Comparison of ENCODE assay signal across 8 cellular contexts in the genomic region with DNA sequence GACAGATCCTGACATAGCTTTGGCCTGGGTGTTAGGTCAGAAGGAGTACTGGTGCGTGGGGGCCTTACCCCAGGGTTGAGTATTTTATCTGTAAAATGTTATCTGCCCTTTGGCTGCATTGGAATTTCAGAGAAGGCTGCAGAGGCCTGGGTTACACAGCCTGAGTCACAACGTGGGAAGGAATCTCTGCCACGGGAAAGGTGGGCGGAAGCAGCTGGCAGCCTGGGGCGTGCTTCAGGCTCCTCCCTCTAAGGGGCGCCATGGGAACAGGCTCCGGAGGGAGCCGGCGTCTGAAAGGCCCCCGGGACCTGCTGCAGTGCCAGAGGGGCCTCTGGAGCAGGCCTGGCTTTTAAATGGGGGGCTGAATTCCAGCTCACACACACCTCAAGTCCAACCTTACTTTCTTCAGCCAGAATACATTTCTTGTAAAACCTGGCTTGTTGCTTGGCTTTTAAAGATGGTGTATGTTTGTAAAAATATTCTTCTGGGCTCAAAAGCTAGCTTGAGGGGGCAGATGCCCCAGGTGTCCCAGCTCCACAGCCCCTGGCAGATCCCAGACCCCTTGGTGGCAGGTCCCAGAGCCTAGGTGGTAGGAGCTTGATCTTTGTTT.
A peak's percentile ranks its signal among the peaks of the same experiment; 100 is the strongest.
DNase-seq lines count a peak whose midpoint lies in the region; ATAC-seq and TF ChIP-seq lines count a peak whose summit lies in the region.

No MANE protein-coding gene starts in this region.

- POLR2A ChIA-PET in AG04450 (lab: Yijun Ruan, JAX) (no interaction called here), SK-N-SH (lab: Yijun Ruan, JAX) (no interaction called here)

- no peaks in the 10 kb centered on the region for H3K9me2 ChIP-seq in SK-N-SH

- no peak; a peak in 1 of 4 replicates for TF ChIP-seq EP300 in SK-N-SH (IDR thresholded peaks at IDR 0.05; ENCODE audit: borderline replicate concordance in 1 of 2, low read depth in 1 of 2, low read length in 1 of 2)

- H2AFZ ChIP-seq in SK-N-SH (ENCODE audit: low read depth): peak overlapping the region; percentile 56

- no peaks in the 10 kb centered on the region for H3F3A ChIP-seq in SK-N-SH (replicated peaks; ENCODE audit: insufficient read depth)

- TF ChIP-seq RAD21 in SK-N-SH (IDR thresholded peaks at IDR 0.05; ENCODE audit: low read length): peak; percentile 67

- peak overlapping the region; percentile 50; the same call in 1 of the 2 replicates for H3K4me2 ChIP-seq in SK-N-SH

- H3K9me3 ChIP-seq in AG04450 (ENCODE audit: control insufficient read depth, insufficient read depth, low read length) (no peaks in the 10 kb centered on the region; the same call in 1 of the 2 replicates), SK-N-SH (no peaks in the 10 kb centered on the region)

- H3K79me2 ChIP-seq in SK-N-SH (ENCODE audit: insufficient read depth): no peaks in the 10 kb centered on the region

- peaks cover 11 to 16% of the 10 kb centered on the region in 2 experiments; a peak in 3 of 4 replicates for H3K4me1 ChIP-seq in SK-N-SH (ENCODE audit: control insufficient read depth in 1 of 2, insufficient read depth in 2 of 2, low read depth in 1 of 2, low read length in 1 of 2)

- H3K9ac ChIP-seq in SK-N-SH: 0 out of 2 replicates have a peak overlapping the region, but pooled peaks have one; percentile 27

- TF ChIP-seq CTCF in AG04450 (IDR thresholded peaks at IDR 0.05; ENCODE audit: low read depth, low read length) (peak; percentile 21; the same call in 1 of the 2 replicates), GM13976 (IDR thresholded peaks at IDR 0.05; ENCODE audit: borderline replicate concordance, control extremely low read depth, extremely low read depth, insufficient read depth, missing control alignments) (peak; percentile 22), SK-N-SH (IDR thresholded peaks at IDR 0.05) (peak; percentile 55), fibroblast of mammary gland (conservative IDR thresholded peaks at IDR 0.05; ENCODE audit: control insufficient read depth, insufficient read depth, low read depth, low read length) (peak; percentile 16)

- H4K20me1 ChIP-seq in SK-N-SH (ENCODE audit: insufficient read depth): no peaks in the 10 kb centered on the region

- DNase-seq in AG04450 (ENCODE audit: low read depth, low spot score) (peak; percentile 64), GM13976 (ENCODE audit: low spot score) (no peak), SK-N-SH (peak; percentile 81), fibroblast of mammary gland (ENCODE audit: low read depth) (peak; percentile 81), pulmonary artery endothelial cell (ENCODE audit: low read depth, low spot score) (peak; percentile 17), NCI-H2196 treated with DMSO at 0.1 percent for 48 hours (lab: John Stamatoyannopoulos, UW; ENCODE audit: unreplicated experiment) (no peak)

- H3K4me3 ChIP-seq in AG04450 (ENCODE audit: low read depth, low read length) (no peak overlapping the region), SK-N-SH (ENCODE audit: low read depth in 2 of 2, low read length in 1 of 2) (no peak overlapping the region), fibroblast of mammary gland (ENCODE audit: control insufficient read depth, low read depth, low read length) (no peak overlapping the region)

- H3K36me3 ChIP-seq in SK-N-SH (replicated peaks in 1 of 2; ENCODE audit: control insufficient read depth in 1 of 2, insufficient read depth in 2 of 2, low read length in 1 of 2): no peaks in the 10 kb centered on the region

- H3K27ac ChIP-seq in AG04450 (ENCODE audit: low read depth, low read length): peak overlapping the region; percentile 61
- peak overlapping the region in 1 of 2 experiments; percentile 66; a peak in 2 of 4 replicates for H3K27ac ChIP-seq in SK-N-SH (ENCODE audit: low read depth in 2 of 2, low read length in 1 of 2)

- ATAC-seq in HG03135 (IDR thresholded peaks at IDR 0.05; ENCODE audit: unreplicated experiment) (no peak), GM18861 (IDR thresholded peaks at IDR 0.05; ENCODE audit: unreplicated experiment) (no peak)

- CTCF ChIA-PET in AG04450 (lab: Charles Lee): interaction anchor here (2.4 to 2.9 kb wide), 2 partner anchors 8 to 308 kb away, joined by 9 to 25 read pairs; no protein-coding TSS in a partner anchor
- CTCF ChIA-PET in SK-N-SH (lab: Yijun Ruan, JAX): interaction anchor here (0.7 to 12.9 kb wide), 19 partner anchors 8 to 323 kb away, joined by 3 to 137 read pairs (median 4); no protein-coding TSS in a partner anchor

- H3K27me3 ChIP-seq in AG04450 (ENCODE audit: control insufficient read depth, insufficient read depth, low read length) (no peaks in the 10 kb centered on the region), SK-N-SH (ENCODE audit: insufficient read depth) (no peaks in the 10 kb centered on the region)

- in situ Hi-C loops in GM13976 (cut with MboI; ENCODE audit: low sequenced_read_pairs, unreplicated experiment): no loop called here

- 12% methylated on average over 9 of the region's 10 CpGs for WGBS in SK-N-SH (ENCODE audit: low lambda C conversion rate)

TF ChIP-seq in SK-N-SH, 30 proteins besides CTCF, POLR2A, EP300 and RAD21 (continues in another document):
- TF ChIP-seq CHD2 (IDR thresholded peaks at IDR 0.05; ENCODE audit: low read length, partially characterized antibody): no peak
- TF ChIP-seq SMC3 (IDR thresholded peaks at IDR 0.05; ENCODE audit: low read depth, low read length): peak; percentile 53
- no peak for TF ChIP-seq GABPA (IDR thresholded peaks at IDR 0.05; ENCODE audit: low read depth)
- no peak for TF ChIP-seq TAF1 (IDR thresholded peaks at IDR 0.05; ENCODE audit: borderline replicate concordance, low read depth, low read length)
- TF ChIP-seq, protein P1, sequence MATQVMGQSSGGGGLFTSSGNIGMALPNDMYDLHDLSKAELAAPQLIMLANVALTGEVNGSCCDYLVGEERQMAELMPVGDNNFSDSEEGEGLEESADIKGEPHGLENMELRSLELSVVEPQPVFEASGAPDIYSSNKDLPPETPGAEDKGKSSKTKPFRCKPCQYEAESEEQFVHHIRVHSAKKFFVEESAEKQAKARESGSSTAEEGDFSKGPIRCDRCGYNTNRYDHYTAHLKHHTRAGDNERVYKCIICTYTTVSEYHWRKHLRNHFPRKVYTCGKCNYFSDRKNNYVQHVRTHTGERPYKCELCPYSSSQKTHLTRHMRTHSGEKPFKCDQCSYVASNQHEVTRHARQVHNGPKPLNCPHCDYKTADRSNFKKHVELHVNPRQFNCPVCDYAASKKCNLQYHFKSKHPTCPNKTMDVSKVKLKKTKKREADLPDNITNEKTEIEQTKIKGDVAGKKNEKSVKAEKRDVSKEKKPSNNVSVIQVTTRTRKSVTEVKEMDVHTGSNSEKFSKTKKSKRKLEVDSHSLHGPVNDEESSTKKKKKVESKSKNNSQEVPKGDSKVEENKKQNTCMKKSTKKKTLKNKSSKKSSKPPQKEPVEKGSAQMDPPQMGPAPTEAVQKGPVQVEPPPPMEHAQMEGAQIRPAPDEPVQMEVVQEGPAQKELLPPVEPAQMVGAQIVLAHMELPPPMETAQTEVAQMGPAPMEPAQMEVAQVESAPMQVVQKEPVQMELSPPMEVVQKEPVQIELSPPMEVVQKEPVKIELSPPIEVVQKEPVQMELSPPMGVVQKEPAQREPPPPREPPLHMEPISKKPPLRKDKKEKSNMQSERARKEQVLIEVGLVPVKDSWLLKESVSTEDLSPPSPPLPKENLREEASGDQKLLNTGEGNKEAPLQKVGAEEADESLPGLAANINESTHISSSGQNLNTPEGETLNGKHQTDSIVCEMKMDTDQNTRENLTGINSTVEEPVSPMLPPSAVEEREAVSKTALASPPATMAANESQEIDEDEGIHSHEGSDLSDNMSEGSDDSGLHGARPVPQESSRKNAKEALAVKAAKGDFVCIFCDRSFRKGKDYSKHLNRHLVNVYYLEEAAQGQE (IDR thresholded peaks at IDR 0.05; ENCODE audit: low read depth, low read length): no peak
- no peak for TF ChIP-seq EZH2phosphoT487 (IDR thresholded peaks at IDR 0.05; ENCODE audit: borderline replicate concordance, low read depth)
- no peak for TF ChIP-seq FOXJ3 (CRISPR knock-in tag; IDR thresholded peaks at IDR 0.05)
- peak; percentile 33; the same call in 1 of the 2 replicates for TF ChIP-seq RXRA (IDR thresholded peaks at IDR 0.05; ENCODE audit: borderline replicate concordance, low read depth)
- TF ChIP-seq, protein P2, sequence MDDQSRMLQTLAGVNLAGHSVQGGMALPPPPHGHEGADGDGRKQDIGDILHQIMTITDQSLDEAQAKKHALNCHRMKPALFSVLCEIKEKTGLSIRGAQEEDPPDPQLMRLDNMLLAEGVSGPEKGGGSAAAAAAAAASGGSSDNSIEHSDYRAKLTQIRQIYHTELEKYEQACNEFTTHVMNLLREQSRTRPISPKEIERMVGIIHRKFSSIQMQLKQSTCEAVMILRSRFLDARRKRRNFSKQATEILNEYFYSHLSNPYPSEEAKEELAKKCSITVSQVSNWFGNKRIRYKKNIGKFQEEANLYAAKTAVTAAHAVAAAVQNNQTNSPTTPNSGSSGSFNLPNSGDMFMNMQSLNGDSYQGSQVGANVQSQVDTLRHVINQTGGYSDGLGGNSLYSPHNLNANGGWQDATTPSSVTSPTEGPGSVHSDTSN (IDR thresholded peaks at IDR 0.05): no peak
- TF ChIP-seq MEF2A (IDR thresholded peaks at IDR 0.05; ENCODE audit: borderline replicate concordance, low read depth): no peak
- no peak for TF ChIP-seq FOXM1 (IDR thresholded peaks at IDR 0.05; ENCODE audit: low read depth)
- TF ChIP-seq, protein P3, sequence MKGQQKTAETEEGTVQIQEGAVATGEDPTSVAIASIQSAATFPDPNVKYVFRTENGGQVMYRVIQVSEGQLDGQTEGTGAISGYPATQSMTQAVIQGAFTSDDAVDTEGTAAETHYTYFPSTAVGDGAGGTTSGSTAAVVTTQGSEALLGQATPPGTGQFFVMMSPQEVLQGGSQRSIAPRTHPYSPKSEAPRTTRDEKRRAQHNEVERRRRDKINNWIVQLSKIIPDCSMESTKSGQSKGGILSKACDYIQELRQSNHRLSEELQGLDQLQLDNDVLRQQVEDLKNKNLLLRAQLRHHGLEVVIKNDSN (IDR thresholded peaks at IDR 0.05; ENCODE audit: borderline replicate concordance, low read depth): no peak
- TF ChIP-seq NRF1 (IDR thresholded peaks at IDR 0.05; ENCODE audit: low read depth, low read length): no peak
- 0 out of 2 replicates have a peak, but pooled peaks have one; percentile 36 for TF ChIP-seq YY1 (IDR thresholded peaks at IDR 0.05; ENCODE audit: low read depth)

Comparison
In these comparisons a context has a peak if more than half of its experiments do, and no peak if none do; other contexts are left out.
1. DNase-seq: peak in AG04450 (single experiment), SK-N-SH (single experiment), fibroblast of mammary gland (single experiment) and pulmonary artery endothelial cell (single experiment); none in GM13976 (single experiment) and NCI-H2196 treated with DMSO at 0.1 percent for 48 hours (single experiment).
2. Peak in every context shown above with its lines, with median percentiles within 50 percentile points of each other: CTCF ChIP-seq.